Comparison of ENCODE assay signal across 11 cellular contexts in genomic region chr4:173835863-173836262, GRCh38.
DNase-seq lines count a peak whose midpoint lies in the region; ATAC-seq and TF ChIP-seq lines count a peak whose summit lies in the region.
"Had no signal": no experiment of that assay in that cellular context is flagged by ENCODE, and none has a peak within 500 bp of the region (broad histone marks: within the 10 kb centered on the region; RNA-seq: fewer than 3 reads in every experiment).

No MANE protein-coding gene starts in this region.

- H3K27ac Mint-ChIP-seq in activated T-helper 1 cell treated with anti-CD3 and anti-CD28 coated beads, Interleukin-12 subunit alpha, Interleukin-12 subunit beta, Interleukin-2, Interleukin-4 antibody, amounts not matched to agents 30 ng/mL and 10 ng/mL and 1 ng/mL, durations not matched to agents 14 hours and 24 hours and 36 hours = no peak overlapping the region

- H3K9me3 Mint-ChIP-seq in activated T-helper 1 cell treated with anti-CD3 and anti-CD28 coated beads, Interleukin-12 subunit alpha, Interleukin-12 subunit beta, Interleukin-2, Interleukin-4 antibody, amounts not matched to agents 30 ng/mL and 10 ng/mL and 1 ng/mL, durations not matched to agents 14 hours and 24 hours and 36 hours = no peaks in the 10 kb centered on the region

- TF ChIP-seq CTCF in fibroblast of lung (conservative IDR thresholded peaks at IDR 0.05 in 1 of 2, IDR thresholded peaks at IDR 0.05 in 1 of 2; ENCODE audit: low read depth in 1 of 2, low read length in 2 of 2) = no peak

- H3K27me3 ChIP-seq in NT2/D1 (ENCODE audit: insufficient read depth, insufficient read length) = no peaks in the 10 kb centered on the region
- no peaks in the 10 kb centered on the region for H3K27me3 ChIP-seq in fibroblast of lung (ENCODE audit: control insufficient read depth, insufficient read depth, low read length)

- H3K4me1 ChIP-seq in NT2/D1 (ENCODE audit: insufficient read depth, insufficient read length) (peaks cover 2% of the 10 kb centered on the region), fibroblast of lung (ENCODE audit: control insufficient read depth, extremely low read depth, insufficient read depth, low read length) (no peaks in the 10 kb centered on the region), mesodermal cell (ENCODE audit: control insufficient read depth, insufficient read depth, low read length, poor library complexity, severe bottlenecking) (no peaks in the 10 kb centered on the region)

- peak; percentile 55 for DNase-seq in Daoy (ENCODE audit: low read depth)
- DNase-seq in NT2/D1 (ENCODE audit: low read depth, low spot score) = peak; percentile 20
- DNase-seq in fibroblast of lung (ENCODE audit: low read depth in 2 of 2) = peak; percentile 56
- DNase-seq in activated T-helper 1 cell treated with anti-CD3 and anti-CD28 coated beads, Interleukin-12 subunit alpha, Interleukin-12 subunit beta, Interleukin-2, Interleukin-4 antibody, amounts not matched to agents 30 ng/mL and 10 ng/mL and 1 ng/mL, durations not matched to agents 14 hours and 24 hours and 36 hours (ENCODE audit: low spot score) = no peak
- no peak for DNase-seq in activated naive CD4-positive, alpha-beta T cell (lab: John Stamatoyannopoulos, UW)
- DNase-seq: COR-L47; NK-92 treated with Interleukin-12 subunit alpha and Interleukin-12 subunit beta, amount 100 ng/mL, for 24 hours had no signal

- no peak overlapping the region for H3K4me3 Mint-ChIP-seq in activated T-helper 1 cell treated with anti-CD3 and anti-CD28 coated beads, Interleukin-12 subunit alpha, Interleukin-12 subunit beta, Interleukin-2, Interleukin-4 antibody, amounts not matched to agents 30 ng/mL and 10 ng/mL and 1 ng/mL, durations not matched to agents 14 hours and 24 hours and 36 hours

- H2AFZ ChIP-seq in fibroblast of lung (ENCODE audit: low read length) = no peak overlapping the region

- H3K79me2 ChIP-seq in fibroblast of lung (ENCODE audit: control insufficient read depth, insufficient read depth, low read length) = no peaks in the 10 kb centered on the region

- H3K9me3 ChIP-seq in NT2/D1 (ENCODE audit: insufficient read depth, low read length) = no peaks in the 10 kb centered on the region
- H3K9me3 ChIP-seq in fibroblast of lung (ENCODE audit: control insufficient read depth, insufficient read depth, low read depth, low read length) = no peaks in the 10 kb centered on the region
- no peaks in the 10 kb centered on the region for H3K9me3 ChIP-seq in mesodermal cell (ENCODE audit: control insufficient read depth, low read length)

- intact Hi-C loops in activated T-helper 1 cell treated with anti-CD3 and anti-CD28 coated beads, Interleukin-12 subunit alpha, Interleukin-12 subunit beta, Interleukin-2, Interleukin-4 antibody, amounts not matched to agents 30 ng/mL and 10 ng/mL and 1 ng/mL, durations not matched to agents 14 hours and 24 hours and 36 hours (cut with micrococcal nuclease) = no loop called here

- H3K9ac ChIP-seq in NT2/D1 (ENCODE audit: insufficient read length, low read depth) (no peak overlapping the region), fibroblast of lung (ENCODE audit: insufficient read depth, low read length) (no peak overlapping the region)

- H3K4me1 Mint-ChIP-seq in activated T-helper 1 cell treated with anti-CD3 and anti-CD28 coated beads, Interleukin-12 subunit alpha, Interleukin-12 subunit beta, Interleukin-2, Interleukin-4 antibody, amounts not matched to agents 30 ng/mL and 10 ng/mL and 1 ng/mL, durations not matched to agents 14 hours and 24 hours and 36 hours (ENCODE audit: low read depth) = no peaks in the 10 kb centered on the region

- H3K36me3 ChIP-seq in NT2/D1 (ENCODE audit: insufficient read depth, insufficient read length, low read length) (no peaks in the 10 kb centered on the region), fibroblast of lung (ENCODE audit: control insufficient read depth, insufficient read depth, low read length) (no peaks in the 10 kb centered on the region), mesodermal cell (ENCODE audit: control insufficient read depth, insufficient read depth, low read length) (no peaks in the 10 kb centered on the region)

- H3K4me3 ChIP-seq in NT2/D1 (ENCODE audit: insufficient read length, low read depth) (no peak overlapping the region), fibroblast of lung (replicated peaks in 1 of 4; ENCODE audit: control extremely low read depth in 1 of 4, insufficient read depth in 1 of 4, low read depth in 3 of 4, low read length in 4 of 4) (no peak overlapping the region), mesodermal cell (ENCODE audit: extremely low read depth, insufficient read depth, low read length, poor library complexity, severe bottlenecking) (no peak overlapping the region)
- H3K4me3 ChIP-seq: dorsolateral prefrontal cortex had no signal

- no peaks in the 10 kb centered on the region for H3K36me3 Mint-ChIP-seq in activated T-helper 1 cell treated with anti-CD3 and anti-CD28 coated beads, Interleukin-12 subunit alpha, Interleukin-12 subunit beta, Interleukin-2, Interleukin-4 antibody, amounts not matched to agents 30 ng/mL and 10 ng/mL and 1 ng/mL, durations not matched to agents 14 hours and 24 hours and 36 hours (ENCODE audit: low read depth)

- H3K27ac ChIP-seq in fibroblast of lung (ENCODE audit: insufficient read depth, low read length) = no peak overlapping the region
- peak overlapping the region; percentile 25 for H3K27ac ChIP-seq in mesodermal cell (ENCODE audit: low read depth, low read length, severe bottlenecking)
- H3K27ac ChIP-seq: dorsolateral prefrontal cortex had no signal

- WGBS in mesodermal cell (ENCODE audit: insufficient coverage in 2 of 2), 2 experiments = 5 to 8% methylated on average over 2 of the region's 4 CpGs

- H4K20me1 ChIP-seq in fibroblast of lung (ENCODE audit: control insufficient read depth, extremely low read depth, insufficient read depth, low read length) = no peaks in the 10 kb centered on the region

- ATAC-seq in GM21723 (IDR thresholded peaks at IDR 0.05; ENCODE audit: unreplicated experiment) (no peak), HG02678 (IDR thresholded peaks at IDR 0.05; ENCODE audit: unreplicated experiment) (no peak)

- peaks cover 2% of the 10 kb centered on the region for H3K27me3 Mint-ChIP-seq in activated T-helper 1 cell treated with anti-CD3 and anti-CD28 coated beads, Interleukin-12 subunit alpha, Interleukin-12 subunit beta, Interleukin-2, Interleukin-4 antibody, amounts not matched to agents 30 ng/mL and 10 ng/mL and 1 ng/mL, durations not matched to agents 14 hours and 24 hours and 36 hours (ENCODE audit: insufficient read depth)

- H3K4me2 ChIP-seq in fibroblast of lung (ENCODE audit: extremely low read depth, insufficient read depth, low read length) = no peak overlapping the region

Comparison
In these comparisons a context has a peak if more than half of its experiments do, and no peak if none do; other contexts are left out.
1. DNase-seq: peak in Daoy (single experiment), NT2/D1 (single experiment) and fibroblast of lung (2 of 2); none in activated T-helper 1 cell treated with anti-CD3 and anti-CD28 coated beads, Interleukin-12 subunit alpha, Interleukin-12 subunit beta, Interleukin-2, Interleukin-4 antibody, amounts not matched to agents 30 ng/mL and 10 ng/mL and 1 ng/mL, durations not matched to agents 14 hours and 24 hours and 36 hours (single experiment) and activated naive CD4-positive, alpha-beta T cell (0 of 4).